Comparison of ENCODE assay signal across 8 cellular contexts in genomic region chr12:32754101-32754500, GRCh38. TPM values are rescaled to one million over a fixed set of nuclear protein-coding genes. Genes with fewer than 3 reads are reported as not detected.
DNase-seq lines count a peak whose midpoint lies in the region; ATAC-seq, FAIRE-seq and TF ChIP-seq lines count a peak whose summit lies in the region.

No MANE protein-coding gene starts in this region.

- peak overlapping the region; percentile 90 for H3K27ac ChIP-seq in smooth muscle cell (ENCODE audit: low read depth)

- peak overlapping the region; percentile 97 for H3K4me2 ChIP-seq in smooth muscle cell

- peaks cover 20% of the 10 kb centered on the region for H3K4me1 Mint-ChIP-seq in activated CD4-positive, alpha-beta T cell treated with anti-CD3 and anti-CD28 coated beads for 36 hours
- peaks cover 15% of the 10 kb centered on the region for H3K4me1 Mint-ChIP-seq in T-helper 17 cell

- CTCF ChIA-PET in activated CD4-positive, alpha-beta T cell treated with anti-CD3 and anti-CD28 coated beads for 36 hours (lab: Charles Lee) = interaction anchor here (1.1 to 3.9 kb wide), 4 partner anchors 12 to 1267 kb away, joined by 3 to 56 read pairs (median 16); partner anchors contain the start of gene ALG10

- H3K27ac Mint-ChIP-seq in activated CD4-positive, alpha-beta T cell treated with anti-CD3 and anti-CD28 coated beads for 36 hours = peak overlapping the region; percentile 95
- peak overlapping the region; percentile 94 for H3K27ac Mint-ChIP-seq in T-helper 17 cell

- peak overlapping the region; percentile 88 for H3K4me3 Mint-ChIP-seq in activated CD4-positive, alpha-beta T cell treated with anti-CD3 and anti-CD28 coated beads for 36 hours
- peak overlapping the region; percentile 90 for H3K4me3 Mint-ChIP-seq in T-helper 17 cell

- POLR2A ChIA-PET in activated CD4-positive, alpha-beta T cell treated with anti-CD3 and anti-CD28 coated beads for 36 hours (lab: Charles Lee) = interaction anchor here (0.6 to 0.7 kb wide), 2 partner anchors 9 to 952 kb away, joined by 3 to 6 read pairs; no protein-coding TSS in a partner anchor

- H4K20me1 ChIP-seq in smooth muscle cell (ENCODE audit: low read depth) = no peaks in the 10 kb centered on the region

- FAIRE-seq in D721Med (lab: Jason Lieb, UNC) = no peak

- H3K27me3 ChIP-seq in smooth muscle cell (ENCODE audit: low read depth) = no peaks in the 10 kb centered on the region

- no peaks in the 10 kb centered on the region for H3K27me3 Mint-ChIP-seq in activated CD4-positive, alpha-beta T cell treated with anti-CD3 and anti-CD28 coated beads for 36 hours
- no peaks in the 10 kb centered on the region for H3K27me3 Mint-ChIP-seq in T-helper 17 cell

- no peak overlapping the region for H2AFZ ChIP-seq in smooth muscle cell (ENCODE audit: low read depth)

- H3K4me1 ChIP-seq in smooth muscle cell (ENCODE audit: low read depth) = peaks cover 8% of the 10 kb centered on the region

- no peaks in the 10 kb centered on the region for H3K9me3 ChIP-seq in T-helper 17 cell (ENCODE audit: control insufficient read depth, low read length, poor library complexity, severe bottlenecking)
- H3K9me3 ChIP-seq in smooth muscle cell (replicated peaks; ENCODE audit: low read depth) = no peaks in the 10 kb centered on the region

- H3K79me2 ChIP-seq in smooth muscle cell (ENCODE audit: low read depth) = peaks cover 25% of the 10 kb centered on the region

- no peaks in the 10 kb centered on the region for H3K9me3 Mint-ChIP-seq in activated CD4-positive, alpha-beta T cell treated with anti-CD3 and anti-CD28 coated beads for 36 hours (ENCODE audit: low read depth)

- no peak for ATAC-seq in activated CD4-positive, alpha-beta T cell treated with anti-CD3 and anti-CD28 coated beads for 36 hours
- no peak for ATAC-seq in T-helper 17 cell

- WGBS in smooth muscle cell (ENCODE audit: low lambda C conversion rate) = 51% methylated on average over 2 of the region's 2 CpGs

- DNase-seq in activated CD4-positive, alpha-beta T cell treated with anti-CD3 and anti-CD28 coated beads for 36 hours = no peak
- no peak for DNase-seq in activated CD4-positive, alpha-beta T cell treated with anti-CD3 and anti-CD28 coated beads, Interleukin-2, amount 50 U/mL, for 48 hours
- DNase-seq in T-helper 17 cell (no peak), fibroblast of the aortic adventitia (ENCODE audit: low read depth) (peak; percentile 23), smooth muscle cell (lab: John Stamatoyannopoulos, UW; ENCODE audit: unreplicated experiment) (no peak), mucosa of gallbladder (ENCODE audit: low spot score) (no peak), D721Med (ENCODE audit: insufficient read length, low spot score) (no peak), SW480 (ENCODE audit: low spot score) (no peak)

- peaks cover 14% of the 10 kb centered on the region for H3K36me3 ChIP-seq in smooth muscle cell (ENCODE audit: low read depth)

- peak overlapping the region; percentile 93 for H3K9ac ChIP-seq in smooth muscle cell (ENCODE audit: low read depth)

- H3K4me3 ChIP-seq in fibroblast of the aortic adventitia (ENCODE audit: low read depth, low read length) (peak overlapping the region; percentile 99), smooth muscle cell (peak overlapping the region; percentile 79)

- intact Hi-C loops in activated CD4-positive, alpha-beta T cell treated with anti-CD3 and anti-CD28 coated beads for 36 hours (cut with DNase I, micrococcal nuclease) = loop anchor here (5.0 to 10.0 kb wide), 2 partner anchors 1009 to 1097 kb away; partner anchors contain the start of gene ETFBKMT (in 1 of the 2)

- peaks cover 3% of the 10 kb centered on the region for H3F3A ChIP-seq in smooth muscle cell (ENCODE audit: low read depth)

- TF ChIP-seq CTCF in fibroblast of the aortic adventitia (IDR thresholded peaks at IDR 0.05; ENCODE audit: insufficient read depth, low read length) (no peak), smooth muscle cell (IDR thresholded peaks at IDR 0.05; ENCODE audit: borderline replicate concordance, insufficient read depth, poor library complexity, severe bottlenecking) (no peak), D721Med (IDR thresholded peaks at IDR 0.05; ENCODE audit: insufficient read depth, missing control alignments) (no peak)

- peaks cover 26% of the 10 kb centered on the region for H3K36me3 Mint-ChIP-seq in activated CD4-positive, alpha-beta T cell treated with anti-CD3 and anti-CD28 coated beads for 36 hours (ENCODE audit: low read depth)
- no peaks in the 10 kb centered on the region for H3K36me3 Mint-ChIP-seq in T-helper 17 cell (ENCODE audit: low read depth)

RNA-seq across cellular contexts. Expression of gene YARS2, which starts 1.6 kb away (rescaled TPM):
- 10 to 100 TPM; 33.0 to 45.9 TPM for total RNA-seq in activated CD4-positive, alpha-beta T cell treated with anti-CD3 and anti-CD28 coated beads for 36 hours
- total RNA-seq in T-helper 17 cell (10 to 100 TPM; 15.1 to 18.1 TPM), fibroblast of the aortic adventitia (ENCODE audit: low replicate concordance) (10.3 and 24.6 TPM in 2 replicates), smooth muscle cell (22.5 and 32.6 TPM in 2 replicates), mucosa of gallbladder (15.2 TPM)
- 25.4 and 25.9 TPM in 2 replicates for polyA plus RNA-seq in smooth muscle cell
